Comparison of ENCODE assay signal across 1 cellular context in genomic region chr5:36660397-36661049, GRCh38.
TF ChIP-seq lines count a peak whose summit lies in the region.

No MANE protein-coding gene starts in this region.

TF ChIP-seq in K562, 482 proteins besides CTCF, POLR2A, EP300 and RAD21:
- TF ChIP-seq MAFG (tag; conservative IDR thresholded peaks at IDR 0.05) (peak; percentile 85), CREB5 (CRISPR knock-in tag; IDR thresholded peaks at IDR 0.05) (no peak), MTA3 (IDR thresholded peaks at IDR 0.05; ENCODE audit: borderline replicate concordance) (no peak), MAFK (IDR thresholded peaks at IDR 0.05; ENCODE audit: low read length) (peak; percentile 88), TAL1 (IDR thresholded peaks at IDR 0.05) (no peak), ZNF316 (IDR thresholded peaks at IDR 0.05) (peak; percentile 93), PHF8 (IDR thresholded peaks at IDR 0.05; ENCODE audit: borderline replicate concordance, low read length) (no peak), ARID3B (CRISPR knock-in tag; IDR thresholded peaks at IDR 0.05; ENCODE audit: borderline replicate concordance) (no peak), C11orf30 (IDR thresholded peaks at IDR 0.05; ENCODE audit: low read depth) (peak; percentile 83), IFI16 (CRISPR knock-in tag; IDR thresholded peaks at IDR 0.05) (no peak), MAFF (IDR thresholded peaks at IDR 0.05; ENCODE audit: low read length) (peak; percentile 87)
